Comparison of ENCODE assay signal across 8 cellular contexts in genomic region chr19:47113446-47114348, GRCh38. TPM values are rescaled to one million over a fixed set of nuclear protein-coding genes. Genes with fewer than 3 reads are reported as not detected.
A peak's percentile ranks its signal among the peaks of the same experiment; 100 is the strongest.
DNase-seq lines count a peak whose midpoint lies in the region; ATAC-seq and TF ChIP-seq lines count a peak whose summit lies in the region.

Gene ZC3H4, minus strand, starts transcription at chr19:47113776. Its CDS starts 1,192 bp downstream, at chr19:47112584.

- no peaks in the 10 kb centered on the region for H3K27me3 ChIP-seq in heart left ventricle
- H3K27me3 ChIP-seq in transverse colon, result no peaks in the 10 kb centered on the region

- H3K9me3 Mint-ChIP-seq in T-helper 1 cell treated with Interleukin-12 subunit alpha and Interleukin-12 subunit beta and Interleukin-4 antibody, amounts not matched to agents 30 μg/mL and 1 μg/mL, for 36 hours, result no peaks in the 10 kb centered on the region

- intact Hi-C loops in heart left ventricle (cut with DNase I) (loop anchor here in 5 of 10 donors (2.0 to 10.0 kb wide), 5 partner anchors 17 to 259 kb away; partner anchors contain the start of genes AP2S1 (in 4 of the 5), SAE1 (in 1 of the 5) and TMEM160 (in 1 of the 5)), transverse colon (cut with DNase I; ENCODE audit: low total_unique reads) (no loop called here)

- in situ Hi-C loops in transverse colon (cut with MboI; ENCODE audit: low pct_ligation_motif_present in 1 of 4, low pct_unique_long_range_greater_than_20kb in 1 of 4, low sequenced_read_pairs in 3 of 4), result no loop called here

- H3K27ac ChIP-seq in heart left ventricle, result peak within 1 kb of the TSS; percentile 97 to 100 (median 100)
- peak within 1 kb of the TSS; percentile 97 to 100 (median 100) for H3K27ac ChIP-seq in transverse colon

- ATAC-seq in heart left ventricle, result peak; percentile 52 to 76 (median 68)

- TF ChIP-seq POLR2A in heart left ventricle (IDR thresholded peaks at IDR 0.05) (peak; percentile 10 to 54), transverse colon (IDR thresholded peaks at IDR 0.05) (peak; percentile 64)

- no peak for TF ChIP-seq CTCF in heart left ventricle (IDR thresholded peaks at IDR 0.05)
- TF ChIP-seq CTCF in transverse colon (IDR thresholded peaks at IDR 0.05), result no peak

- H3K4me3 ChIP-seq in heart left ventricle (peak within 1 kb of the TSS; percentile 71 to 99 (median 94)), transverse colon (peak within 1 kb of the TSS; percentile 73 to 96 (median 94))

- H3K27ac Mint-ChIP-seq in T-helper 1 cell treated with Interleukin-12 subunit alpha and Interleukin-12 subunit beta and Interleukin-4 antibody, amounts not matched to agents 30 μg/mL and 1 μg/mL, for 36 hours, result peak within 1 kb of the TSS; percentile 100

- no peaks in the 10 kb centered on the region for H3K27me3 Mint-ChIP-seq in T-helper 1 cell treated with Interleukin-12 subunit alpha and Interleukin-12 subunit beta and Interleukin-4 antibody, amounts not matched to agents 30 μg/mL and 1 μg/mL, for 36 hours (ENCODE audit: low read depth)

- H3K9me3 ChIP-seq in heart left ventricle (no peaks in the 10 kb centered on the region), transverse colon (no peaks in the 10 kb centered on the region)

- peaks cover 0 to 6% (median 0%) of the 10 kb centered on the region in 9 donors for H3K36me3 ChIP-seq in heart left ventricle
- H3K36me3 ChIP-seq in transverse colon, result no peaks in the 10 kb centered on the region

- peaks cover 22% of the 10 kb centered on the region for H3K4me1 Mint-ChIP-seq in T-helper 1 cell treated with Interleukin-12 subunit alpha and Interleukin-12 subunit beta and Interleukin-4 antibody, amounts not matched to agents 30 μg/mL and 1 μg/mL, for 36 hours (ENCODE audit: low read depth)

- WGBS in heart left ventricle, 4 donors, result 3 to 5% (median 4%) methylated on average over 36 of the region's 36 CpGs
- WGBS in transverse colon (ENCODE audit: low coverage in 1 of 2), 2 donors, result 1 to 2% methylated on average over 27 to 36 of the region's 36 CpGs

- CTCF ChIA-PET in HEK293T (lab: Yijun Ruan, JAX), result interaction anchor here (0.6 to 1.6 kb wide), 8 partner anchors 9 to 1674 kb away, joined by 4 to 8 read pairs (median 4); no protein-coding TSS in a partner anchor

- peak within 1 kb of the TSS; percentile 98 for H3K4me3 Mint-ChIP-seq in T-helper 1 cell treated with Interleukin-12 subunit alpha and Interleukin-12 subunit beta and Interleukin-4 antibody, amounts not matched to agents 30 μg/mL and 1 μg/mL, for 36 hours

- H3K4me1 ChIP-seq in heart left ventricle (peaks cover 0 to 31% (median 14%) of the 10 kb centered on the region in 12 donors), transverse colon (peaks cover 14 to 26% (median 24%) of the 10 kb centered on the region in 4 donors)

- TF ChIP-seq EP300 in transverse colon (IDR thresholded peaks at IDR 0.05; ENCODE audit: low read depth), result no peak

- DNase-seq in DMS153 treated with DMSO at 0.1 percent for 48 hours (lab: John Stamatoyannopoulos, UW; ENCODE audit: unreplicated experiment) (peak; percentile 84), HEK293T (ENCODE audit: extremely low spot score) (peak; percentile 89), NCI-H187 (lab: John Stamatoyannopoulos, UW) (peak; percentile 89 to 94), amniotic epithelial cell (ENCODE audit: low read depth) (peak; percentile 88), heart left ventricle (peak; percentile 94 to 95 (median 95)), pons (ENCODE audit: low spot score) (peak; percentile 91), transverse colon (peak; percentile 98)

- H3K36me3 Mint-ChIP-seq in T-helper 1 cell treated with Interleukin-12 subunit alpha and Interleukin-12 subunit beta and Interleukin-4 antibody, amounts not matched to agents 30 μg/mL and 1 μg/mL, for 36 hours (ENCODE audit: low read depth), result peaks cover 27% of the 10 kb centered on the region

- POLR2A ChIA-PET in HEK293T (lab: Yijun Ruan, JAX), result interaction anchor here (0.6 to 2.8 kb wide), 39 partner anchors 9 to 333 kb away, joined by 3 to 35 read pairs (median 5); partner anchors contain the start of genes CCDC9, NPAS1, SAE1 and SLC1A5

TF ChIP-seq in HEK293T, 16 proteins besides CTCF, POLR2A, EP300 and RAD21:
- no peak for TF ChIP-seq SP1 (IDR thresholded peaks at IDR 0.05)
- peak; percentile 61; the same call in 1 of the 2 replicates for TF ChIP-seq PKNOX1 (IDR thresholded peaks at IDR 0.05)
- no peak for TF ChIP-seq FOXM1 (IDR thresholded peaks at IDR 0.05; ENCODE audit: borderline replicate concordance)

RNA-seq across cellular contexts. Expression of gene ZC3H4, which starts in this region (rescaled TPM):
- total RNA-seq in heart left ventricle (10 to 100 TPM; 16.5 to 35.0 (median 24.7) TPM), transverse colon (10 to 100 TPM; 25.4 to 32.2 (median 28.0) TPM)
- polyA plus RNA-seq in heart left ventricle, result 10 to 100 TPM in 1 of 2 donors, 1 to 10 TPM in 1; 9.6 to 10.4 TPM

Comparison
In these comparisons a context has a peak if more than half of its experiments do, and no peak if none do; other contexts are left out.
1. Peak in every context shown above with its lines: DNase-seq, ATAC-seq, H3K4me3 ChIP-seq and H3K27ac ChIP-seq.